1 cellular context compared by ENCODE assay signal in the genomic region with DNA sequence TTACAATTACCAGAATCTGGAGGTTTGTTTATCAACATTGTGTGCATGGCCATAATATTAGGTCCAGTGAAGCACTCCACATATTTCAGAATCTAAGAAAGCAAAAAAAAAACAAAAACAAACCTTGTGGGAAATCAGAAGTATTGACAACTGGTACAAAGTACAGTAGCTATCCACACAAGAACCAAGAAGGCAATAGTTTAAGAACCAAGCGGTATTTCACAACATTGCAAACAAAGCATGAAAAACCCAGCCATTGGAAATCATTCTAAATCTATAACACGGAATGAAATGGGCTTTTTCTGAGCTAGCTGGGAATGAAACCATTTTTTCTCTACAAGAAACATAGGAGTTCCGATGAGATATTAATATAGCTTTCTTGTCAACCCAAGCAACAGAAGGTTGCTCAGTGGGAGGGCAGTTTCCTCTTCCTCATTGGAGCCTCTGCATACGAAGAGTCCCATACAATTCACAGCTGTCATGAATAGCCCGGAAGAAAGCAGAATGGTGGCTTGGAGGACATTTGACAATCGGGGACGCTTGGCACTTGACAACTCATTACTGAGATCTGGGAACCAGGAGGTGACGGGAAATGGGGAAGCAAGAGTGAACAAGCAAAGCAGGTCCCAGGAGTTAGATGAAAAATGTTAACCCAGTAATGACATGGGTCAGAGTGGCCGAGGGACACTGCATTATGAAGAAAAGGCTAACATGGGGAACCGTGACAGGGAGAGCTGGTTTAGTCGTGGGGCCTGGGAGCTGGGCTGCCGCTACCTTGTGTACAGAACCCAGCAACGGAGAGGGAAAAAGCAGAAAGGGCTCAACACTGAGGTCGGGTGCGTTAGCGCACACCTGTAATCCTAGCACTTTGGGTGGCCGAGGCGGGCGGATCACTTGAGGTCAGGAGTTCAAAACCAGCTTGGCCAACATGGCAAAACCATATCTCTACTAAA.
TF ChIP-seq lines count a peak whose summit lies in the region.

No MANE protein-coding gene starts in this region.

TF ChIP-seq in liver, 16 proteins besides CTCF, POLR2A, EP300 and RAD21 (continued from another document):
- TF ChIP-seq ZBTB33 (IDR thresholded peaks at IDR 0.05), result no peak
- peak; percentile 68 to 81 for TF ChIP-seq HNF4A (conservative IDR thresholded peaks at IDR 0.05)
- no peak for TF ChIP-seq JUND (IDR thresholded peaks at IDR 0.05)
- TF ChIP-seq EGR1 (IDR thresholded peaks at IDR 0.05; ENCODE audit: low read depth in 2 of 2), result no peak
- TF ChIP-seq FOXA1 (IDR thresholded peaks at IDR 0.05), result no peak
- no peak for TF ChIP-seq MAX (IDR thresholded peaks at IDR 0.05)
- no peak for TF ChIP-seq GABPA (IDR thresholded peaks at IDR 0.05 in 1 of 2, conservative IDR thresholded peaks at IDR 0.05 in 1 of 2)
- no peak for TF ChIP-seq TAF1 (conservative IDR thresholded peaks at IDR 0.05)
- peak; percentile 36 for TF ChIP-seq YY1 (IDR thresholded peaks at IDR 0.05)
